ENCODE assay signal across 9 cellular contexts in the genomic region with DNA sequence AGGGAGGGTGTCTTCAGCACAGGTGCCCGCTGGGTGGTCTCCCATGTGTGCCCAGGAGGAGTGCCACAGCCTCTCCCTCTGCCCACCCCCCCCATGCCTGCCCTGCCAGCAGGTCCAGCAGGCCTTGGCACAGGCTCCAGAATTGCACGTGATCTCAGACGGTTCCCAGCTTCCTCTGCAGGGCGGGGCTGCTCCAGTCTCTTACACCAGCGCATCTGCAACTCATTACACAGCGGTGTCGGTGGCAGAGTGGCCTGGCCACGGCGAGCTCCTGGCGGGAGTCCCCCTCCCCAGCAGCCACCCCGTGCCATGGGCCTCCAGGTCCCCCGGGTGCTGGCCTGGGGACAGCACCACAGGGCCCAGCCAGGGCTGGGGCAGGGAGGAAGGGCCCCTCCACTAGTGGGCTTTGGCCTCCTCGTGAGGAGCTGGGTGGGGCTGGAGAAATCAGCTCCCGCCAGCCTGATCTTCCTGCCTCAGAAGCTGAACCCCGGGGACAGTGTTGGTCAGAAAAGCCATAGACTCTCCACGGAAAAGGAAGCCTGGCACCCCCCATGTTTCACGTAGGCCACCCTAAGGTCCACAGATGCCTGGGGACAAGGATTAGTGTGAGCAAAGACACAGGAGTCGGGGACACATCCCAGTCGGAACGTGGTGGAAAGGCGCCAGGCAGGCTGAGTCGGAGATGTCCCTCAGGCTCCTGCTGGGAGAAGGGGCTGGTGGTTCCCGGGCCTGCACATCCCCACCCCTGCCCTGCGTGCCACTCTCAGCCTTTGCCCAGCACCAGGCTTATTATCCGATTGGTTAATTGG. TPM values are rescaled to one million over a fixed set of nuclear protein-coding genes. Genes with fewer than 3 reads are reported as not detected.
DNase-seq lines count a peak whose midpoint lies in the region; ATAC-seq, FAIRE-seq and TF ChIP-seq lines count a peak whose summit lies in the region.
"Had no signal": no experiment of that assay in that cellular context is flagged by ENCODE, and none has a peak within 500 bp of the region (broad histone marks: within the 10 kb centered on the region; RNA-seq: fewer than 3 reads in every experiment).

No MANE protein-coding gene starts in this region.

- no peaks in the 10 kb centered on the region for H3K9me3 ChIP-seq in endocrine pancreas (ENCODE audit: control insufficient read depth, low read length)
- no peaks in the 10 kb centered on the region for H3K9me3 ChIP-seq in mucosa of descending colon
- no peaks in the 10 kb centered on the region for H3K9me3 ChIP-seq in Karpas-422 (ENCODE audit: low read length)

- ATAC-seq in mucosa of descending colon, result peak; percentile 89

- H3K27me3 ChIP-seq in endocrine pancreas (ENCODE audit: control insufficient read depth, insufficient read depth, low read length) (no peaks in the 10 kb centered on the region), Karpas-422 (ENCODE audit: low read length) (no peaks in the 10 kb centered on the region)

- no peak overlapping the region for H3K4me2 ChIP-seq in Karpas-422 (ENCODE audit: low read depth, low read length, poor library complexity, severe bottlenecking)

- no peak for FAIRE-seq in RCC 7860 (lab: Jason Lieb, UNC)

- no peak overlapping the region for H2AFZ ChIP-seq in Karpas-422 (ENCODE audit: low read length)

- DNase-seq in NCI-H510A treated with DMSO at 0.1 percent for 48 hours (lab: John Stamatoyannopoulos, UW) (peak; percentile 39), NCI-H510A (lab: John Stamatoyannopoulos, UW) (no peak), RCC 7860 (ENCODE audit: low spot score) (peak; percentile 73), mucosa of descending colon (peak; percentile 89 to 92 (median 90)), Karpas-422 (no peak)
- DNase-seq in NK-92 treated with Interleukin-12 subunit alpha and Interleukin-12 subunit beta, amount 100 ng/mL, for 24 hours (lab: John Stamatoyannopoulos, UW), result no peak
- DNase-seq in activated CD8-positive, alpha-beta memory T cell treated with anti-CD3 and anti-CD28 coated beads, Interleukin-2, amount 50 U/mL, for 48 hours, result no peak
- DNase-seq: activated B cell treated with CpG ODN at 0.5 μM for 24 hours had no signal

- H3K9ac ChIP-seq in endocrine pancreas (ENCODE audit: control insufficient read depth, insufficient read depth, low read length), result peak overlapping the region; percentile 15
- no peak overlapping the region for H3K9ac ChIP-seq in Karpas-422 (ENCODE audit: low read length)

- TF ChIP-seq CTCF in mucosa of descending colon (IDR thresholded peaks at IDR 0.05), result no peak

- H3K9me2 ChIP-seq in Karpas-422 (replicated peaks; ENCODE audit: insufficient read depth, low read length), result no peaks in the 10 kb centered on the region

- no peak overlapping the region for H3K4me3 ChIP-seq in endocrine pancreas (ENCODE audit: control insufficient read depth, insufficient read depth, low read length)
- no peak overlapping the region for H3K4me3 ChIP-seq in mucosa of descending colon
- H3K4me3 ChIP-seq in Karpas-422 (ENCODE audit: low read length), result no peak overlapping the region

- H3K27ac ChIP-seq in Karpas-422 (ENCODE audit: low read length), result no peak overlapping the region

- no peaks in the 10 kb centered on the region for H3K36me3 ChIP-seq in endocrine pancreas (ENCODE audit: control insufficient read depth, insufficient read depth, low read length)
- H3K36me3 ChIP-seq in mucosa of descending colon (ENCODE audit: low read depth), result no peaks in the 10 kb centered on the region
- H3K36me3 ChIP-seq in Karpas-422 (ENCODE audit: insufficient read depth, low read length), result no peaks in the 10 kb centered on the region

- H4K20me1 ChIP-seq in Karpas-422 (ENCODE audit: insufficient read depth, low read depth, low read length), result no peaks in the 10 kb centered on the region

- H3K4me1 ChIP-seq in endocrine pancreas (ENCODE audit: control insufficient read depth, insufficient read depth, low read length), result no peaks in the 10 kb centered on the region
- H3K4me1 ChIP-seq in mucosa of descending colon (ENCODE audit: low read depth), result peaks cover 43% of the 10 kb centered on the region
- H3K4me1 ChIP-seq in Karpas-422 (ENCODE audit: low read length), result no peaks in the 10 kb centered on the region

- H3K79me2 ChIP-seq in Karpas-422 (ENCODE audit: low read length), result no peaks in the 10 kb centered on the region

- intact Hi-C loops in mucosa of descending colon (cut with DNase I, micrococcal nuclease), result no loop called here

RNA-seq across cellular contexts. Expression of a gene that starts 40.2 kb away (rescaled TPM):
- total RNA-seq in mucosa of descending colon, result 100 to 1,000 TPM in 1 of 3 donors, 10 to 100 TPM in 2; 75.2 to 101 (median 85.3) TPM
- not detected in 2 replicates for total RNA-seq in Karpas-422 (2014; rRNA removed; shearing (Covaris generic); ENCODE audit: low replicate concordance)

Comparison
In these comparisons a context has a peak if more than half of its experiments do, and no peak if none do; other contexts are left out.
1. DNase-seq: peak in NCI-H510A treated with DMSO at 0.1 percent for 48 hours (single experiment), RCC 7860 (single experiment) and mucosa of descending colon (3 of 3); none in NCI-H510A (single experiment), Karpas-422 (single experiment), NK-92 treated with Interleukin-12 subunit alpha and Interleukin-12 subunit beta, amount 100 ng/mL, for 24 hours (single experiment) and activated CD8-positive, alpha-beta memory T cell treated with anti-CD3 and anti-CD28 coated beads, Interleukin-2, amount 50 U/mL, for 48 hours (single experiment).
2. RNA of a gene that starts 40.2 kb away (total RNA-seq): 75.2 to 101 TPM in mucosa of descending colon; not detected in Karpas-422; every median in the first group is over 10 times any median in the second.